Comparison of ENCODE assay signal across 18 cellular contexts in the genomic region with DNA sequence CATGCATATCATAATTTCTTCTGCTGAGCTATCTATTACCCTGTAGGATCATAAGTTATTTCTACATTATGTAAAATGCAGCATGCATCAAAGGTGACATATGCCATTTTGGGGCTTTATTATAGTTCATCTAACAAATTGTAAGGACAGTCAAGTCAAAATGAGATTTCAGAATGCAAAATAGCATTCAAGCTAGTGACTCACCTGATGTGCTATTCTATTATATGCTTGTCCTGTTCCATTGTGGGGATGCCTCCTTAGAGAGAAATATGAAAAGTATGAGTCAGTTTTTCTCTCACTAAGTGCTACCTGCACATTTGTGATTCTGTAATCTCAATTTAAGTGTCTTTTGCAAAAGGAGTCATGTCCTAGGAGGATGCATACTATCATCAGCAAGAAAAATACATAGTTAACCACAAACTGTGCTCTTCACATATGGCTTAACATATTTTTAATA.
DNase-seq lines count a peak whose midpoint lies in the region; ATAC-seq and TF ChIP-seq lines count a peak whose summit lies in the region.
"Had no signal": no experiment of that assay in that cellular context is flagged by ENCODE, and none has a peak within 500 bp of the region (broad histone marks: within the 10 kb centered on the region; RNA-seq: fewer than 3 reads in every experiment).

No MANE protein-coding gene starts in this region.

- intact Hi-C loops in PC-3 (cut with micrococcal nuclease) = no loop called here

- H3K36me3 ChIP-seq in PC-3 (ENCODE audit: low read depth, low read length) = no peaks in the 10 kb centered on the region
- H3K36me3 ChIP-seq: BLaER1 treated with 17β-estradiol and CSF1 and Interleukin-3, amounts not matched to agents 10 nM and 100 nM; SJCRH30 had no signal

- H3F3A ChIP-seq in PC-3 (ENCODE audit: low read length, unreplicated experiment) = no peaks in the 10 kb centered on the region

- H3K27me3 ChIP-seq in PC-3 (ENCODE audit: low read length) = no peaks in the 10 kb centered on the region
- H3K27me3 ChIP-seq: BLaER1 treated with 17β-estradiol and CSF1 and Interleukin-3, amounts not matched to agents 10 nM and 100 nM; SJCRH30 had no signal

- no peak overlapping the region for H3K27ac ChIP-seq in PC-3 (ENCODE audit: low read length)
- H3K27ac ChIP-seq: BLaER1 treated with 17β-estradiol and CSF1 and Interleukin-3, amounts not matched to agents 10 nM and 100 nM; PC-9; SJCRH30 had no signal

- ATAC-seq in activated naive CD8-positive, alpha-beta T cell treated with anti-CD3 and anti-CD28 coated beads, Interleukin-2, amount 50 U/mL, for 24 hours = peak; percentile 78
- ATAC-seq in HG03432 (IDR thresholded peaks at IDR 0.05; ENCODE audit: unreplicated experiment) = peak; percentile 65
- ATAC-seq in PC-3 = peak; percentile 20; the same call in 1 of the 2 replicates
- no peak for ATAC-seq in SK-N-SH treated with all-trans-retinoic acid at 6 μM for 48 hours
- no peak for ATAC-seq in HG02970 (IDR thresholded peaks at IDR 0.05; ENCODE audit: low FRiP score, unreplicated experiment)
- ATAC-seq in HG03457 (IDR thresholded peaks at IDR 0.05; ENCODE audit: unreplicated experiment) = no peak

- no peaks in the 10 kb centered on the region for H3K27me3 Mint-ChIP-seq in activated naive CD8-positive, alpha-beta T cell treated with anti-CD3 and anti-CD28 coated beads, Interleukin-2, amount 50 U/mL, for 24 hours
- H3K27me3 Mint-ChIP-seq in activated naive CD8-positive, alpha-beta T cell treated with anti-CD3 and anti-CD28 coated beads for 36 hours = no peaks in the 10 kb centered on the region
- H3K27me3 Mint-ChIP-seq: IgD-negative memory B cell had no signal

- no peaks in the 10 kb centered on the region for H3K9me2 ChIP-seq in PC-3 (replicated peaks; ENCODE audit: low read length)

- no peaks in the 10 kb centered on the region for H3K9me3 ChIP-seq in PC-3 (ENCODE audit: low read length)
- H3K9me3 ChIP-seq: BLaER1 treated with 17β-estradiol and CSF1 and Interleukin-3, amounts not matched to agents 10 nM and 100 nM; SJCRH30 had no signal

- no peaks in the 10 kb centered on the region for H3K79me2 ChIP-seq in PC-3 (ENCODE audit: low read length)

- H3K4me1 Mint-ChIP-seq in activated naive CD8-positive, alpha-beta T cell treated with anti-CD3 and anti-CD28 coated beads, Interleukin-2, amount 50 U/mL, for 24 hours = peaks cover 3% of the 10 kb centered on the region
- H3K4me1 Mint-ChIP-seq in activated naive CD8-positive, alpha-beta T cell treated with anti-CD3 and anti-CD28 coated beads for 36 hours = no peaks in the 10 kb centered on the region
- H3K4me1 Mint-ChIP-seq: IgD-negative memory B cell had no signal

- no peaks in the 10 kb centered on the region for H3K36me3 Mint-ChIP-seq in activated naive CD8-positive, alpha-beta T cell treated with anti-CD3 and anti-CD28 coated beads, Interleukin-2, amount 50 U/mL, for 24 hours (ENCODE audit: low read depth)
- H3K36me3 Mint-ChIP-seq in activated naive CD8-positive, alpha-beta T cell treated with anti-CD3 and anti-CD28 coated beads for 36 hours = no peaks in the 10 kb centered on the region
- H3K36me3 Mint-ChIP-seq: IgD-negative memory B cell had no signal

- TF ChIP-seq CTCF in PC-3 (conservative IDR thresholded peaks at IDR 0.05; ENCODE audit: low read depth, low read length) = no peak

- H2AFZ ChIP-seq in PC-3 (ENCODE audit: low read length) = no peak overlapping the region
- H2AFZ ChIP-seq: PC-9 had no signal

- no TSS peak for BruUV-seq in PC-3 (replicated peaks; lab: Mats Ljungman, UMichigan)

- CTCF ChIA-PET in PC-3 (lab: Charles Lee) = no interaction called here

- no peak overlapping the region for H3K4me3 Mint-ChIP-seq in activated naive CD8-positive, alpha-beta T cell treated with anti-CD3 and anti-CD28 coated beads, Interleukin-2, amount 50 U/mL, for 24 hours
- no peak overlapping the region for H3K4me3 Mint-ChIP-seq in activated naive CD8-positive, alpha-beta T cell treated with anti-CD3 and anti-CD28 coated beads for 36 hours
- H3K4me3 Mint-ChIP-seq: IgD-negative memory B cell had no signal

- no peaks in the 10 kb centered on the region for H3K4me1 ChIP-seq in PC-3 (ENCODE audit: insufficient read depth, low read length)
- H3K4me1 ChIP-seq: BLaER1 treated with 17β-estradiol and CSF1 and Interleukin-3, amounts not matched to agents 10 nM and 100 nM; SJCRH30 had no signal

- H3K4me3 ChIP-seq in PC-3 (ENCODE audit: low read length) = no peak overlapping the region
- H3K4me3 ChIP-seq: BLaER1 treated with 17β-estradiol and CSF1 and Interleukin-3, amounts not matched to agents 10 nM and 100 nM; PC-9; SJCRH30 had no signal

- H3K9ac ChIP-seq in PC-3 (ENCODE audit: low read length) = no peak overlapping the region
- H3K9ac ChIP-seq: BLaER1 treated with 17β-estradiol and CSF1 and Interleukin-3, amounts not matched to agents 10 nM and 100 nM had no signal

- no peaks in the 10 kb centered on the region for H4K20me1 ChIP-seq in PC-3 (ENCODE audit: low read length)
- H4K20me1 ChIP-seq: BLaER1 treated with 17β-estradiol and CSF1 and Interleukin-3, amounts not matched to agents 10 nM and 100 nM had no signal

- no peak overlapping the region for H3K27ac Mint-ChIP-seq in activated naive CD8-positive, alpha-beta T cell treated with anti-CD3 and anti-CD28 coated beads, Interleukin-2, amount 50 U/mL, for 24 hours
- no peak overlapping the region for H3K27ac Mint-ChIP-seq in activated naive CD8-positive, alpha-beta T cell treated with anti-CD3 and anti-CD28 coated beads for 36 hours
- H3K27ac Mint-ChIP-seq: IgD-negative memory B cell had no signal

- no peak overlapping the region for H3K4me2 ChIP-seq in PC-3 (ENCODE audit: low read length)
- H3K4me2 ChIP-seq: BLaER1 treated with 17β-estradiol and CSF1 and Interleukin-3, amounts not matched to agents 10 nM and 100 nM; PC-9 had no signal

- H3K9me3 Mint-ChIP-seq in activated naive CD8-positive, alpha-beta T cell treated with anti-CD3 and anti-CD28 coated beads, Interleukin-2, amount 50 U/mL, for 24 hours = no peaks in the 10 kb centered on the region
- H3K9me3 Mint-ChIP-seq in activated naive CD8-positive, alpha-beta T cell treated with anti-CD3 and anti-CD28 coated beads for 36 hours = no peaks in the 10 kb centered on the region

- POLR2A ChIA-PET in PC-3 (lab: Charles Lee; ENCODE audit: unreplicated experiment) = no interaction called here

- DNase-seq in activated naive CD8-positive, alpha-beta T cell treated with anti-CD3 and anti-CD28 coated beads, Interleukin-2, amount 50 U/mL, for 24 hours = no peak
- no peak for DNase-seq in activated naive CD8-positive, alpha-beta T cell treated with anti-CD3 and anti-CD28 coated beads for 36 hours
- DNase-seq in PC-3 (peak; percentile 6), putamen (ENCODE audit: low spot score) (peak; percentile 49)
- DNase-seq: HCEC 1CT, MV-4-11, NCI-H1417, NCI-H1930, NCI-H526 treated with DMSO at 0.1 percent for 48 hours, PC-9, SJCRH30, SW 1271 had no signal

TF ChIP-seq in SK-N-SH treated with all-trans-retinoic acid at 6 μM for 48 hours, 23 proteins besides CTCF, POLR2A, EP300 and RAD21 (continues in another document):
- no peak for TF ChIP-seq CSDC2 (CRISPR knock-in tag; IDR thresholded peaks at IDR 0.05)
- no peak for TF ChIP-seq ARNTL (CRISPR knock-in tag; IDR thresholded peaks at IDR 0.05; ENCODE audit: borderline replicate concordance, low read depth)
- TF ChIP-seq PATZ1 (CRISPR knock-in tag; IDR thresholded peaks at IDR 0.05; ENCODE audit: borderline replicate concordance) = no peak
- TF ChIP-seq SNAI2 (CRISPR knock-in tag; IDR thresholded peaks at IDR 0.05) = no peak
- TF ChIP-seq TCF4 (CRISPR knock-in tag; IDR thresholded peaks at IDR 0.05; ENCODE audit: borderline replicate concordance) = no peak
- TF ChIP-seq OSR1 (CRISPR knock-in tag; IDR thresholded peaks at IDR 0.05) = no peak
- no peak for TF ChIP-seq TOX (CRISPR knock-in tag; IDR thresholded peaks at IDR 0.05; ENCODE audit: borderline replicate concordance)
- TF ChIP-seq, protein P1, sequence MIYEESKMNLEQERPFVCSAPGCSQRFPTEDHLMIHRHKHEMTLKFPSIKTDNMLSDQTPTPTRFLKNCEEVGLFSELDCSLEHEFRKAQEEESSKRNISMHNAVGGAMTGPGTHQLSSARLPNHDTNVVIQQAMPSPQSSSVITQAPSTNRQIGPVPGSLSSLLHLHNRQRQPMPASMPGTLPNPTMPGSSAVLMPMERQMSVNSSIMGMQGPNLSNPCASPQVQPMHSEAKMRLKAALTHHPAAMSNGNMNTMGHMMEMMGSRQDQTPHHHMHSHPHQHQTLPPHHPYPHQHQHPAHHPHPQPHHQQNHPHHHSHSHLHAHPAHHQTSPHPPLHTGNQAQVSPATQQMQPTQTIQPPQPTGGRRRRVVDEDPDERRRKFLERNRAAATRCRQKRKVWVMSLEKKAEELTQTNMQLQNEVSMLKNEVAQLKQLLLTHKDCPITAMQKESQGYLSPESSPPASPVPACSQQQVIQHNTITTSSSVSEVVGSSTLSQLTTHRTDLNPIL (CRISPR knock-in tag; IDR thresholded peaks at IDR 0.05; ENCODE audit: low read depth) = no peak
- TF ChIP-seq, protein P2, sequence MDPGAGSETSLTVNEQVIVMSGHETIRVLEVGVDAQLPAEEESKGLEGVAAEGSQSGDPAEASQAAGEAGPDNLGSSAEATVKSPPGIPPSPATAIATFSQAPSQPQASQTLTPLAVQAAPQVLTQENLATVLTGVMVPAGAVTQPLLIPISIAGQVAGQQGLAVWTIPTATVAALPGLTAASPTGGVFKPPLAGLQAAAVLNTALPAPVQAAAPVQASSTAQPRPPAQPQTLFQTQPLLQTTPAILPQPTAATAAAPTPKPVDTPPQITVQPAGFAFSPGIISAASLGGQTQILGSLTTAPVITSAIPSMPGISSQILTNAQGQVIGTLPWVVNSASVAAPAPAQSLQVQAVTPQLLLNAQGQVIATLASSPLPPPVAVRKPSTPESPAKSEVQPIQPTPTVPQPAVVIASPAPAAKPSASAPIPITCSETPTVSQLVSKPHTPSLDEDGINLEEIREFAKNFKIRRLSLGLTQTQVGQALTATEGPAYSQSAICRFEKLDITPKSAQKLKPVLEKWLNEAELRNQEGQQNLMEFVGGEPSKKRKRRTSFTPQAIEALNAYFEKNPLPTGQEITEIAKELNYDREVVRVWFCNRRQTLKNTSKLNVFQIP (CRISPR knock-in tag; IDR thresholded peaks at IDR 0.05; ENCODE audit: borderline replicate concordance, low read depth) = no peak

Comparison
In these comparisons a context has a peak if more than half of its experiments do, and no peak if none do; other contexts are left out.
1. ATAC-seq: peak in activated naive CD8-positive, alpha-beta T cell treated with anti-CD3 and anti-CD28 coated beads, Interleukin-2, amount 50 U/mL, for 24 hours (single experiment), HG03432 (single experiment) and PC-3 (single experiment); none in SK-N-SH treated with all-trans-retinoic acid at 6 μM for 48 hours (single experiment), HG02970 (single experiment) and HG03457 (single experiment).
2. DNase-seq: peak in PC-3 (single experiment) and putamen (single experiment); none in activated naive CD8-positive, alpha-beta T cell treated with anti-CD3 and anti-CD28 coated beads, Interleukin-2, amount 50 U/mL, for 24 hours (single experiment) and activated naive CD8-positive, alpha-beta T cell treated with anti-CD3 and anti-CD28 coated beads for 36 hours (single experiment).